In genomic region chr2:169054575-169054974, GRCh38 we compare ENCODE assay signal across 3 cellular contexts. TPM values are rescaled to one million over a fixed set of nuclear protein-coding genes. Genes with fewer than 3 reads are reported as not detected.
"Had no signal": no experiment of that assay in that cellular context is flagged by ENCODE, and none has a peak within 500 bp of the region (broad histone marks: within the 10 kb centered on the region; RNA-seq: fewer than 3 reads in every experiment).

No MANE protein-coding gene starts in this region.

RNA-seq across cellular contexts. Expression of gene DHRS9, which starts 14.8 kb away (rescaled TPM):
- total RNA-seq: vagina had no signal

RNA-seq across cellular contexts. Expression of gene ABCB11, which starts 23.5 kb away (rescaled TPM):
- total RNA-seq: thoracic aorta, vagina had no signal
- polyA plus RNA-seq: stomach had no signal
